ENCODE assay signal across 2 cellular contexts in the genomic region with DNA sequence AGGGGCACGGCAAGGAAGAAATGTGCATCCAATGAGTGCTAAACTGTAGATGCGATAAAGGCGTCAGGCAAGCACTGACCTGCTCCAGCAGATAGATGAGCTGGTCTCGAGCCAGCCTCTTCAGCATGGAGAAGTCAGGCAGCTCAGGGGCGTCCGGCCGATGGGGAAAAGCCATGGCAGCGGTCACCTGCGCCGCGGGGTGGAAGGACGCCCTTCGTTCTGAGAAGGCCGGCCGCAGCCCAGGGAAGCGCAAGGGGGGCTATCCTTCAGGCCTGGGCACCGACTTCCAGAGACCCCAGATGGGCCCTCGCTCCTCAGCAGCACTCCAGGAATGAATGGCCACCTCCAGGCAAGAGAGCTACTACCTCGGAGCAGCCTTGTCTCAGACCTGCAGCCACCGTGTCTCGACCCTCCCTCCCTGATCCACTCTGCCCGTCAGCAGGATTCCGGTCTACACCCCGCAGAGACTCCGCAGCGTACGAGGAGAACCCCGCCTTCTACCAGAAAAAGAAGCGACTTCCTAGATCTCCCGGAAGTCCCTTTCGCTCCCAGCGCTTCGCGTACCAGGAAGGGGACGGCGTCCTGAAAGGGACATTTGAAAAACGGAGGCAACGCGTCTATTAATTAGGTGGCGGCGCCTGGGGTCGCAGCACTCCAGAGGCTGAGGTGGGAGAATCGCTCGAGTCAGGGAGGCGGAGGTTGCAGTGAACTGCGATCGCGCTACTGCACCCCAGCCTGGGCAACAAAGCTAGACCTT.
TF ChIP-seq lines count a peak whose summit lies in the region.

Gene VPS33B (minus strand): TSS at position 520 of the 757 bp plus-strand sequence. CDS start 345 bp downstream, at position 175.

TF ChIP-seq in HEK293T, 16 proteins besides CTCF, POLR2A, EP300 and RAD21 (continued from another document):
- no peak for TF ChIP-seq TARDBP (IDR thresholded peaks at IDR 0.05)
TF ChIP-seq in HEK293T: peak in this region for 4.

TF ChIP-seq in SK-N-SH, 30 proteins besides CTCF, POLR2A, EP300 and RAD21 (continued from another document):
- TF ChIP-seq TEAD4 (IDR thresholded peaks at IDR 0.05; ENCODE audit: borderline replicate concordance, insufficient read depth) (no peak), TCF12 (IDR thresholded peaks at IDR 0.05) (no peak; the same call in 1 of the 2 replicates), MXI1 (IDR thresholded peaks at IDR 0.05; ENCODE audit: low read depth, low read length) (peak; percentile 18), NRF1 (IDR thresholded peaks at IDR 0.05; ENCODE audit: low read depth, low read length) (no peak), CHD2 (IDR thresholded peaks at IDR 0.05; ENCODE audit: low read length, partially characterized antibody) (peak; percentile 58), MEF2A (IDR thresholded peaks at IDR 0.05; ENCODE audit: borderline replicate concordance, low read depth) (no peak), SIN3A (IDR thresholded peaks at IDR 0.05; ENCODE audit: borderline replicate concordance, low read depth, low read length) (peak; percentile 75), FOSL2 (IDR thresholded peaks at IDR 0.05; ENCODE audit: borderline replicate concordance, low read depth) (no peak), YY1 (IDR thresholded peaks at IDR 0.05; ENCODE audit: low read depth) (peak; percentile 60; the same call in 1 of the 2 replicates), RCOR1 (IDR thresholded peaks at IDR 0.05; ENCODE audit: low read length) (peak; percentile 46)
- TF ChIP-seq, protein P1, sequence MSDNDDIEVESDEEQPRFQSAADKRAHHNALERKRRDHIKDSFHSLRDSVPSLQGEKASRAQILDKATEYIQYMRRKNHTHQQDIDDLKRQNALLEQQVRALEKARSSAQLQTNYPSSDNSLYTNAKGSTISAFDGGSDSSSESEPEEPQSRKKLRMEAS (IDR thresholded peaks at IDR 0.05; ENCODE audit: low read depth): peak; percentile 83
TF ChIP-seq in SK-N-SH: peak in this region for 11.
